Comparison of ENCODE assay signal across 10 cellular contexts in genomic region chr17:81385320-81386111, GRCh38. TPM values are rescaled to one million over a fixed set of nuclear protein-coding genes. Genes with fewer than 3 reads are reported as not detected.
DNase-seq lines count a peak whose midpoint lies in the region; ATAC-seq, FAIRE-seq and TF ChIP-seq lines count a peak whose summit lies in the region.
"Had no signal": no experiment of that assay in that cellular context is flagged by ENCODE, and none has a peak within 500 bp of the region (broad histone marks: within the 10 kb centered on the region; RNA-seq: fewer than 3 reads in every experiment).

No MANE protein-coding gene starts in this region.

- no peak overlapping the region for H3K4me3 ChIP-seq in BLaER1 treated with 17β-estradiol and CSF1 and Interleukin-3, amounts not matched to agents 10 nM and 100 nM
- peak overlapping the region in 1 of 10 donors; percentile 87 for H3K4me3 ChIP-seq in heart right ventricle

- no peaks in the 10 kb centered on the region for H3K36me3 Mint-ChIP-seq in activated CD8-positive, alpha-beta T cell treated with anti-CD3 and anti-CD28 coated beads for 36 hours (ENCODE audit: low read depth)
- no peaks in the 10 kb centered on the region for H3K36me3 Mint-ChIP-seq in osteocyte (ENCODE audit: unreplicated experiment)

- no peak for FAIRE-seq in D721Med (lab: Jason Lieb, UNC)
- FAIRE-seq: endometrium had no signal

- no peaks in the 10 kb centered on the region for H3K9me3 ChIP-seq in BLaER1 treated with 17β-estradiol and CSF1 and Interleukin-3, amounts not matched to agents 10 nM and 100 nM (replicated peaks in 1 of 11)
- no peaks in the 10 kb centered on the region for H3K9me3 ChIP-seq in heart right ventricle

- H3K27me3 ChIP-seq in BLaER1 treated with 17β-estradiol and CSF1 and Interleukin-3, amounts not matched to agents 10 nM and 100 nM: peaks cover 69 to 81% (median 76%) of the 10 kb centered on the region in 11 experiments
- peaks cover 0 to 32% (median 0%) of the 10 kb centered on the region in 7 donors for H3K27me3 ChIP-seq in heart right ventricle

- peaks cover 27 to 54% (median 40%) of the 10 kb centered on the region in 10 experiments for H3K4me1 ChIP-seq in BLaER1 treated with 17β-estradiol and CSF1 and Interleukin-3, amounts not matched to agents 10 nM and 100 nM
- H3K4me1 ChIP-seq in heart right ventricle: peaks cover 20 to 45% (median 38%) of the 10 kb centered on the region in 9 donors

- WGBS in heart right ventricle, 2 donors: 77 to 82% methylated on average over 24 of the region's 24 CpGs

- H3K36me3 ChIP-seq in BLaER1 treated with 17β-estradiol and CSF1 and Interleukin-3, amounts not matched to agents 10 nM and 100 nM: no peaks in the 10 kb centered on the region
- no peaks in the 10 kb centered on the region for H3K36me3 ChIP-seq in heart right ventricle

- no peak overlapping the region for H3K27ac ChIP-seq in BLaER1 treated with 17β-estradiol and CSF1 and Interleukin-3, amounts not matched to agents 10 nM and 100 nM
- peak overlapping the region in 7 of 10 donors; percentile 93 to 99 (median 98) for H3K27ac ChIP-seq in heart right ventricle

- no peak for TF ChIP-seq CTCF in activated CD8-positive, alpha-beta T cell treated with anti-CD3 and anti-CD28 coated beads for 36 hours (IDR thresholded peaks at IDR 0.05)
- no peak for TF ChIP-seq CTCF in heart right ventricle (IDR thresholded peaks at IDR 0.05)
- no peak for TF ChIP-seq CTCF in osteocyte (IDR thresholded peaks at IDR 0.05)
- TF ChIP-seq CTCF in D721Med (IDR thresholded peaks at IDR 0.05; ENCODE audit: insufficient read depth, missing control alignments): no peak

- H3K27ac Mint-ChIP-seq in activated CD8-positive, alpha-beta T cell treated with anti-CD3 and anti-CD28 coated beads for 36 hours: no peak overlapping the region
- H3K27ac Mint-ChIP-seq in osteocyte (ENCODE audit: unreplicated experiment): peak overlapping the region; percentile 54

- H3K9ac ChIP-seq in BLaER1 treated with 17β-estradiol and CSF1 and Interleukin-3, amounts not matched to agents 10 nM and 100 nM: no peak overlapping the region

- H3K4me1 Mint-ChIP-seq in activated CD8-positive, alpha-beta T cell treated with anti-CD3 and anti-CD28 coated beads for 36 hours (ENCODE audit: low read depth): peaks cover 2% of the 10 kb centered on the region
- peaks cover 31% of the 10 kb centered on the region for H3K4me1 Mint-ChIP-seq in osteocyte (ENCODE audit: unreplicated experiment)

- POLR2A ChIA-PET in activated CD8-positive, alpha-beta T cell treated with anti-CD3 and anti-CD28 coated beads for 36 hours (lab: Charles Lee): interaction anchor here (1.1 kb wide), 1 partner anchor 55 kb away, joined by 3 read pairs; no protein-coding TSS in a partner anchor

- H3K4me2 ChIP-seq in BLaER1 treated with 17β-estradiol and CSF1 and Interleukin-3, amounts not matched to agents 10 nM and 100 nM: peak overlapping the region in 8 of 11 experiments; percentile 97 to 100 (median 99); a peak in 8 of 22 replicates

- no peak for ATAC-seq in activated CD8-positive, alpha-beta T cell treated with anti-CD3 and anti-CD28 coated beads for 36 hours
- peak in 1 of 8 donors; percentile 4 for ATAC-seq in heart right ventricle
- ATAC-seq in esophagus mucosa: no peak
- ATAC-seq in GM21576 (IDR thresholded peaks at IDR 0.05; ENCODE audit: unreplicated experiment): no peak
- no peak for ATAC-seq in HG03095 (IDR thresholded peaks at IDR 0.05; ENCODE audit: unreplicated experiment)

- H4K20me1 ChIP-seq in BLaER1 treated with 17β-estradiol and CSF1 and Interleukin-3, amounts not matched to agents 10 nM and 100 nM: peaks cover 0 to 67% (median 46%) of the 10 kb centered on the region in 11 experiments; a peak in 20 of 22 replicates

- CTCF ChIA-PET in activated CD8-positive, alpha-beta T cell treated with anti-CD3 and anti-CD28 coated beads for 36 hours (lab: Charles Lee): interaction anchor here (1.1 kb wide), 1 partner anchor 16 kb away, joined by 3 read pairs; no protein-coding TSS in a partner anchor

- intact Hi-C loops in activated CD8-positive, alpha-beta T cell treated with anti-CD3 and anti-CD28 coated beads for 36 hours (cut with micrococcal nuclease): no loop called here
- intact Hi-C loops in heart right ventricle (cut with DNase I): loop anchor here in 2 of 10 donors (5.0 to 10.0 kb wide), 2 partner anchors 88 to 91 kb away; partner anchors contain the start of gene SLC38A10 (in 2 of the 2)

- H3K27me3 Mint-ChIP-seq in activated CD8-positive, alpha-beta T cell treated with anti-CD3 and anti-CD28 coated beads for 36 hours: peaks cover 40% of the 10 kb centered on the region
- H3K27me3 Mint-ChIP-seq in osteocyte (ENCODE audit: unreplicated experiment): no peaks in the 10 kb centered on the region

- peak overlapping the region; percentile 5 for H3K4me3 Mint-ChIP-seq in activated CD8-positive, alpha-beta T cell treated with anti-CD3 and anti-CD28 coated beads for 36 hours
- H3K4me3 Mint-ChIP-seq in osteocyte (ENCODE audit: unreplicated experiment): peak overlapping the region; percentile 32

- no peak for DNase-seq in activated CD8-positive, alpha-beta T cell treated with anti-CD3 and anti-CD28 coated beads for 36 hours
- DNase-seq in heart right ventricle: no peak
- no peak for DNase-seq in osteocyte (ENCODE audit: extremely low spot score, unreplicated experiment)
- DNase-seq in D721Med (ENCODE audit: insufficient read length, low spot score): no peak
- DNase-seq: Calu3 had no signal

- no peaks in the 10 kb centered on the region for H3K9me3 Mint-ChIP-seq in activated CD8-positive, alpha-beta T cell treated with anti-CD3 and anti-CD28 coated beads for 36 hours
- no peaks in the 10 kb centered on the region for H3K9me3 Mint-ChIP-seq in osteocyte (ENCODE audit: unreplicated experiment)

RNA-seq across cellular contexts. Expression of gene BAHCC1, which starts 9.7 kb away (rescaled TPM):
- under 1 TPM; 0.40 to 0.65 TPM for total RNA-seq in activated CD8-positive, alpha-beta T cell treated with anti-CD3 and anti-CD28 coated beads for 36 hours
- total RNA-seq in heart right ventricle: 10 to 100 TPM in 2 of 10 donors, 1 to 10 TPM in 8; 6.3 to 11.1 (median 9.2) TPM
- polyA plus RNA-seq in heart right ventricle: 10 to 100 TPM in 1 of 2 donors, 1 to 10 TPM in 1; 4.8 to 13.1 TPM
- 55.7 and 57.0 TPM in 2 replicates for total RNA-seq in osteocyte
- total RNA-seq in esophagus mucosa: 4.2 TPM

Comparison
In these comparisons a context has a peak if more than half of its experiments do, and no peak if none do; other contexts are left out.
1. H3K27ac ChIP-seq: peak in heart right ventricle (7 of 10); none in BLaER1 treated with 17β-estradiol and CSF1 and Interleukin-3, amounts not matched to agents 10 nM and 100 nM (0 of 11).